30 cellular contexts compared by ENCODE assay signal in genomic region chr6:150511313-150511712, GRCh38.
DNase-seq lines count a peak whose midpoint lies in the region; ATAC-seq and FAIRE-seq lines count a peak whose summit lies in the region.
"Had no signal": no experiment of that assay in that cellular context is flagged by ENCODE, and none has a peak within 500 bp of the region (broad histone marks: within the 10 kb centered on the region; RNA-seq: fewer than 3 reads in every experiment).

No MANE protein-coding gene starts in this region.

- H3K27me3 Mint-ChIP-seq in activated T-helper 2 cell treated with anti-CD3 and anti-CD28 coated beads, Interferon-gamma antibody, Interleukin-2, Interleukin-4, amounts not matched to agents 10 μg/mL and 5 μg/mL and 100 μg/mL, durations not matched to agents 14 hours and 24 hours and 36 hours (ENCODE audit: low read depth): peaks cover 5% of the 10 kb centered on the region
- H3K27me3 Mint-ChIP-seq in CD8-positive, alpha-beta memory T cell: peaks cover 0 to 16% of the 10 kb centered on the region in 2 donors

- no peaks in the 10 kb centered on the region for H3K27me3 ChIP-seq in small intestine (ENCODE audit: control insufficient read depth in 2 of 2, insufficient read depth in 2 of 2, low read length in 2 of 2)
- no peaks in the 10 kb centered on the region for H3K27me3 ChIP-seq in CD8-positive, alpha-beta memory T cell (ENCODE audit: insufficient read depth, low read length, poor library complexity, severe bottlenecking)
- H3K27me3 ChIP-seq: BLaER1 treated with 17β-estradiol and CSF1 and Interleukin-3, amounts not matched to agents 10 nM and 100 nM; SJSA1 had no signal

- no peaks in the 10 kb centered on the region for H3K36me3 Mint-ChIP-seq in activated T-helper 2 cell treated with anti-CD3 and anti-CD28 coated beads, Interferon-gamma antibody, Interleukin-2, Interleukin-4, amounts not matched to agents 10 μg/mL and 5 μg/mL and 100 μg/mL, durations not matched to agents 14 hours and 24 hours and 36 hours (ENCODE audit: low read depth)
- no peaks in the 10 kb centered on the region for H3K36me3 Mint-ChIP-seq in CD8-positive, alpha-beta memory T cell
- H3K36me3 Mint-ChIP-seq: CD4-positive, alpha-beta memory T cell had no signal

- no peak overlapping the region for H3K27ac Mint-ChIP-seq in activated T-helper 2 cell treated with anti-CD3 and anti-CD28 coated beads, Interferon-gamma antibody, Interleukin-2, Interleukin-4, amounts not matched to agents 10 μg/mL and 5 μg/mL and 100 μg/mL, durations not matched to agents 14 hours and 24 hours and 36 hours
- no peak overlapping the region for H3K27ac Mint-ChIP-seq in CD8-positive, alpha-beta memory T cell
- H3K27ac Mint-ChIP-seq: CD4-positive, alpha-beta memory T cell had no signal

- H3K4me3 Mint-ChIP-seq in activated T-helper 2 cell treated with anti-CD3 and anti-CD28 coated beads, Interferon-gamma antibody, Interleukin-2, Interleukin-4, amounts not matched to agents 10 μg/mL and 5 μg/mL and 100 μg/mL, durations not matched to agents 14 hours and 24 hours and 36 hours (ENCODE audit: low read depth): no peak overlapping the region
- no peak overlapping the region for H3K4me3 Mint-ChIP-seq in CD8-positive, alpha-beta memory T cell
- H3K4me3 Mint-ChIP-seq: CD4-positive, alpha-beta memory T cell had no signal

- ATAC-seq in GM19025 (IDR thresholded peaks at IDR 0.05; ENCODE audit: low read depth, unreplicated experiment) (peak; percentile 66), HG03442 (IDR thresholded peaks at IDR 0.05; ENCODE audit: unreplicated experiment) (peak; percentile 81)
- ATAC-seq: A549, K562 had no signal

- H3K36me3 ChIP-seq in small intestine (ENCODE audit: control insufficient read depth in 2 of 2, insufficient read depth in 2 of 2, low read length in 2 of 2): no peaks in the 10 kb centered on the region
- no peaks in the 10 kb centered on the region for H3K36me3 ChIP-seq in CD8-positive, alpha-beta memory T cell (ENCODE audit: insufficient read depth, low read length)
- H3K36me3 ChIP-seq: BLaER1 treated with 17β-estradiol and CSF1 and Interleukin-3, amounts not matched to agents 10 nM and 100 nM; HAP-1; SJSA1 had no signal

- H3K9me3 Mint-ChIP-seq in activated T-helper 2 cell treated with anti-CD3 and anti-CD28 coated beads, Interferon-gamma antibody, Interleukin-2, Interleukin-4, amounts not matched to agents 10 μg/mL and 5 μg/mL and 100 μg/mL, durations not matched to agents 14 hours and 24 hours and 36 hours: no peaks in the 10 kb centered on the region
- H3K9me3 Mint-ChIP-seq in CD8-positive, alpha-beta memory T cell: no peaks in the 10 kb centered on the region

- 79 to 88% (median 83%) methylated on average over 4 of the region's 4 CpGs for WGBS in small intestine, 3 donors

- H3K9me3 ChIP-seq in small intestine (ENCODE audit: control insufficient read depth, low read depth): no peaks in the 10 kb centered on the region
- H3K9me3 ChIP-seq in CD8-positive, alpha-beta memory T cell (ENCODE audit: low read length): no peaks in the 10 kb centered on the region
- H3K9me3 ChIP-seq: A549, Caco-2, SJSA1 had no signal

- DNase-seq in ecto neural progenitor cell (ENCODE audit: low spot score) (peak; percentile 2), small intestine (no peak), NCI-H510A (lab: John Stamatoyannopoulos, UW) (no peak)
- DNase-seq in activated T-helper 2 cell treated with anti-CD3 and anti-CD28 coated beads, Interferon-gamma antibody, Interleukin-2, Interleukin-4, amounts not matched to agents 10 μg/mL and 5 μg/mL and 100 μg/mL, durations not matched to agents 14 hours and 24 hours and 36 hours (ENCODE audit: low spot score): no peak
- DNase-seq in CD8-positive, alpha-beta memory T cell: no peak
- DNase-seq: AML-193; Caco-2; CD4-positive, alpha-beta memory T cell; GOT3; Kasumi-1; NCI-H1092 treated with DMSO at 0.1 percent for 48 hours; NCI-H1436; NCI-H187; NCI-H2081 treated with DMSO at 0.1 percent for 48 hours; NCI-H2171; NCI-H345; NCI-H748 treated with DMSO at 0.1 percent for 48 hours; NK-92 treated with Interleukin-12 subunit alpha and Interleukin-12 subunit beta, amount 100 ng/mL, for 24 hours; PC-9; Right ventricle myocardium superior had no signal

- POLR2A ChIA-PET in CD8-positive, alpha-beta memory T cell (lab: Charles Lee): no interaction called here

- intact Hi-C loops in activated T-helper 2 cell treated with anti-CD3 and anti-CD28 coated beads, Interferon-gamma antibody, Interleukin-2, Interleukin-4, amounts not matched to agents 10 μg/mL and 5 μg/mL and 100 μg/mL, durations not matched to agents 14 hours and 24 hours and 36 hours (cut with micrococcal nuclease): no loop called here

- CTCF ChIA-PET in CD8-positive, alpha-beta memory T cell (lab: Charles Lee): no interaction called here

- no peaks in the 10 kb centered on the region for H3K4me1 ChIP-seq in small intestine (ENCODE audit: control insufficient read depth in 2 of 2, insufficient read depth in 1 of 2, low read depth in 1 of 2, low read length in 1 of 2)
- H3K4me1 ChIP-seq in CD8-positive, alpha-beta memory T cell (ENCODE audit: insufficient read depth, low read length): no peaks in the 10 kb centered on the region
- H3K4me1 ChIP-seq: A549; BLaER1 treated with 17β-estradiol and CSF1 and Interleukin-3, amounts not matched to agents 10 nM and 100 nM; SJSA1 had no signal

- no peak overlapping the region for H3K4me3 ChIP-seq in small intestine (ENCODE audit: low read depth in 1 of 2, low read length in 2 of 2)
- H3K4me3 ChIP-seq in CD8-positive, alpha-beta memory T cell (ENCODE audit: low read length): no peak overlapping the region
- H3K4me3 ChIP-seq: A549; BLaER1 treated with 17β-estradiol and CSF1 and Interleukin-3, amounts not matched to agents 10 nM and 100 nM; HAP-1; K562; PC-9; SJSA1 had no signal

- no peaks in the 10 kb centered on the region for H3K4me1 Mint-ChIP-seq in activated T-helper 2 cell treated with anti-CD3 and anti-CD28 coated beads, Interferon-gamma antibody, Interleukin-2, Interleukin-4, amounts not matched to agents 10 μg/mL and 5 μg/mL and 100 μg/mL, durations not matched to agents 14 hours and 24 hours and 36 hours (ENCODE audit: low read depth)
- H3K4me1 Mint-ChIP-seq in CD8-positive, alpha-beta memory T cell: no peaks in the 10 kb centered on the region
- H3K4me1 Mint-ChIP-seq: CD4-positive, alpha-beta memory T cell had no signal

- no peak overlapping the region for H3K27ac ChIP-seq in small intestine (ENCODE audit: low read depth in 1 of 2, low read length in 1 of 2)
- no peak overlapping the region for H3K27ac ChIP-seq in CD8-positive, alpha-beta memory T cell (ENCODE audit: low read depth, low read length)
- H3K27ac ChIP-seq: A549; BLaER1 treated with 17β-estradiol and CSF1 and Interleukin-3, amounts not matched to agents 10 nM and 100 nM; PC-9; SJSA1 had no signal

- FAIRE-seq in small intestine (lab: Jason Lieb, UNC): no peak
- FAIRE-seq: A549, G401.6, GM12892, HTR-8/SVneo, K562 had no signal
